Comparison of ENCODE assay signal across 34 cellular contexts in the genomic region with DNA sequence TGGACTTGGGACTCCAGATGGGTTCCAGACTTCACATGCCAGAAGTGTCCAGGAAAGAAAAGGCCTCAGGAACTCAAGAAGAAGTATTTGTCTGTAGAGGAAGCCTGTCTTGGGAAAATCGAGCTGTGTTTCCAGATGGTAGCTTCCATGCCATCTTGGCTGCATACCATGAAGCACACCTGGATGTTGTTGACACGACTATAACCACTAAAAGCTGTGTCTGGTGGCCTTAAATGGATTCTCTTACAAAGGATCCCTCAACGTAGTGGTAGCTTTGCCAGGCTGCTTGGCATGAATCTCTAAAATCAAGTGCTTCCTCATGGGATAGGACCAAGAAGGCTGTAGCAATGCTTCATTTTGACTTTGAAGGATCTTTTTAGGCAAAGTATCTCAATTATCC.
"Had no signal": no experiment of that assay in that cellular context is flagged by ENCODE, and none has a peak within 500 bp of the region (broad histone marks: within the 10 kb centered on the region; RNA-seq: fewer than 3 reads in every experiment).

No MANE protein-coding gene starts in this region.

- H3K36me3 ChIP-seq: brain microvascular endothelial cell, colonic mucosa had no signal

- FAIRE-seq: RCC 7860 had no signal

- H3K27me3 ChIP-seq: brain microvascular endothelial cell, colonic mucosa had no signal

- ATAC-seq: activated CD8-positive, alpha-beta memory T cell treated with anti-CD3 and anti-CD28 coated beads, Interleukin-2, amount 10 ng/mL, durations not matched to agents 7 days and 5 days; activated naive CD8-positive, alpha-beta T cell treated with anti-CD3 and anti-CD28 coated beads, Interleukin-2, amount 50 U/mL, for 24 hours had no signal

- H3K4me1 ChIP-seq: colonic mucosa had no signal

- H3K9me3 ChIP-seq: colonic mucosa had no signal

- H3K27ac ChIP-seq: brain microvascular endothelial cell, colonic mucosa, PC-9, VCaP had no signal

- H3K4me3 ChIP-seq: colonic mucosa, PC-9 had no signal

- DNase-seq: activated B cell treated with CpG ODN at 0.5 μM for 24 hours; activated CD4-positive, alpha-beta memory T cell treated with anti-CD3 and anti-CD28 coated beads, Interleukin-2, amount 10 ng/mL, durations not matched to agents 7 days and 5 days; activated CD4-positive, alpha-beta T cell treated with anti-CD3 and anti-CD28 coated beads for 1 hour; activated CD4-positive, alpha-beta T cell treated with anti-CD3 and anti-CD28 coated beads for 48 hours; activated CD8-positive, alpha-beta memory T cell treated with anti-CD3 and anti-CD28 coated beads for 24 hours; activated CD8-positive, alpha-beta memory T cell treated with anti-CD3 and anti-CD28 coated beads, Interleukin-2, amount 10 ng/mL, durations not matched to agents 7 days and 5 days; activated CD8-positive, alpha-beta memory T cell treated with anti-CD3 and anti-CD28 coated beads, Interleukin-2, amount 50 U/mL, for 48 hours; activated effector memory CD4-positive, alpha-beta T cell treated with Interleukin-2 at 50 U/mL for 16 hours; activated naive CD4-positive, alpha-beta T cell treated with anti-CD3 and anti-CD28 coated beads, Interleukin-2, amount 10 ng/mL, durations not matched to agents 7 days and 5 days; activated naive CD8-positive, alpha-beta T cell treated with anti-CD3 and anti-CD28 coated beads, Interleukin-2, amount 50 U/mL, for 24 hours; activated T-cell treated with anti-CD3 and anti-CD28 coated beads, Interleukin-2, amount 50 U/mL, for 48 hours; anterior cingulate cortex; brain microvascular endothelial cell; central memory CD4-positive, alpha-beta T cell; colonic mucosa; NCI-H1105 treated with DMSO at 0.1 percent for 48 hours; NCI-H1436; NCI-H1694; NCI-H1930; NCI-H2081 treated with DMSO at 0.1 percent for 48 hours; NCI-H2171 treated with DMSO at 0.1 percent for 48 hours; NCI-H2227 treated with DMSO at 0.1 percent for 48 hours; NCI-H524; NCI-H69; NCI-H82; NK-92 treated with Interleukin-12 subunit alpha and Interleukin-12 subunit beta, amount 100 ng/mL, for 24 hours; PC-9; Right ventricle myocardium superior; SW 1271; T-helper 1 cell; T-helper 2 cell; T-helper 9 cell had no signal
